In the genomic region with DNA sequence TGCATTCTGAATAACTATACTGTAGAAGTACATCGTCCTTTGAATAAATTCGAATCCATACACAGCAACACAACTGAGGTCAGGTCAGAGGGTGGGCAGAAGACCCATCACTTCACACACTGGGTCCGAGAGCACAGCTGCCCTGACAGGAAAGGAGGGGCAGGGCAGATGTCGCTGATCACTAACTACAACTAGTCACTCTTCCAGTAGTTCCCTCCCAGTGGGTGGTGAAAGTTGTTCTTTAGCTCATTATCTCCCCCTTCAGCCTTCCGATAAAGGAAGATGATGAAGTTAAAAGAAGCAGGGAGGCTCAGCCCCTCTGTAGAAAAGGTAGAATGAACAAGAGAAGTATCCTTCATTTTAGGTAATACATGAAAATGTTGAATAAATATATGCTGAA, we compare ENCODE assay signal across 10 cellular contexts.
A peak's percentile ranks its signal among the peaks of the same experiment; 100 is the strongest.
DNase-seq lines count a peak whose midpoint lies in the region; ATAC-seq and TF ChIP-seq lines count a peak whose summit lies in the region.
"Had no signal": no experiment of that assay in that cellular context is flagged by ENCODE, and none has a peak within 500 bp of the region (broad histone marks: within the 10 kb centered on the region; RNA-seq: fewer than 3 reads in every experiment).

No MANE protein-coding gene starts in this region.

- no peaks in the 10 kb centered on the region for H3K36me3 ChIP-seq in CD8-positive, alpha-beta memory T cell (ENCODE audit: insufficient read depth, low read length)
- no peaks in the 10 kb centered on the region for H3K36me3 ChIP-seq in mucosa of rectum (ENCODE audit: control insufficient read depth in 2 of 2, insufficient read depth in 2 of 2, low read length in 2 of 2)

- peaks cover 42 to 65% (median 65%) of the 10 kb centered on the region in 3 donors for H3K4me1 Mint-ChIP-seq in CD8-positive, alpha-beta memory T cell
- peaks cover 48% of the 10 kb centered on the region for H3K4me1 Mint-ChIP-seq in activated naive CD4-positive, alpha-beta T cell treated with anti-CD3 and anti-CD28 coated beads for 36 hours (ENCODE audit: low read depth)
- H3K4me1 Mint-ChIP-seq: naive B cell had no signal

- H3K27ac ChIP-seq in CD8-positive, alpha-beta memory T cell (ENCODE audit: low read depth, low read length) = peak overlapping the region; percentile 60
- peak overlapping the region; percentile 61 to 82 for H3K27ac ChIP-seq in mucosa of rectum (ENCODE audit: low read depth in 2 of 2, low read length in 2 of 2)
- no peak overlapping the region for H3K27ac ChIP-seq in RWPE1

- peak overlapping the region; percentile 83 to 98 (median 92) for H3K27ac Mint-ChIP-seq in CD8-positive, alpha-beta memory T cell
- peak overlapping the region; percentile 94 for H3K27ac Mint-ChIP-seq in activated naive CD4-positive, alpha-beta T cell treated with anti-CD3 and anti-CD28 coated beads for 36 hours

- TF ChIP-seq CTCF in RWPE1 (conservative IDR thresholded peaks at IDR 0.05; ENCODE audit: low read depth) = no peak

- no peaks in the 10 kb centered on the region for H3K9me3 ChIP-seq in CD8-positive, alpha-beta memory T cell (ENCODE audit: low read length)
- H3K9me3 ChIP-seq in mucosa of rectum (ENCODE audit: control insufficient read depth in 2 of 2, low read length in 2 of 2) = no peaks in the 10 kb centered on the region

- no peaks in the 10 kb centered on the region for H3K9me3 Mint-ChIP-seq in CD8-positive, alpha-beta memory T cell
- H3K9me3 Mint-ChIP-seq in activated naive CD4-positive, alpha-beta T cell treated with anti-CD3 and anti-CD28 coated beads for 36 hours = no peaks in the 10 kb centered on the region
- H3K9me3 Mint-ChIP-seq: naive B cell had no signal

- peak overlapping the region; percentile 57 for H3K4me3 ChIP-seq in CD8-positive, alpha-beta memory T cell (ENCODE audit: low read length)
- H3K4me3 ChIP-seq in mucosa of rectum (ENCODE audit: low read length in 2 of 2) = peak overlapping the region; percentile 55 to 66
- H3K4me3 ChIP-seq: SK-N-MC had no signal

- peak; percentile 6 to 64 (median 29) for DNase-seq in CD8-positive, alpha-beta memory T cell
- peak; percentile 1 for DNase-seq in NCI-H460 (ENCODE audit: extremely low read depth, low read depth)
- DNase-seq in activated naive CD4-positive, alpha-beta T cell treated with anti-CD3 and anti-CD28 coated beads for 36 hours = peak; percentile 77
- DNase-seq in epidermal melanocyte (ENCODE audit: insufficient read length, low spot score) = no peak
- no peak for DNase-seq in RWPE1 (ENCODE audit: low spot score)
- DNase-seq in kidney glomerular epithelial cell (lab: John Stamatoyannopoulos, UW) = no peak
- DNase-seq: naive B cell had no signal

- peaks cover 0 to 9% (median 0%) of the 10 kb centered on the region in 3 donors for H3K36me3 Mint-ChIP-seq in CD8-positive, alpha-beta memory T cell
- peaks cover 49% of the 10 kb centered on the region for H3K36me3 Mint-ChIP-seq in activated naive CD4-positive, alpha-beta T cell treated with anti-CD3 and anti-CD28 coated beads for 36 hours (ENCODE audit: low read depth)
- H3K36me3 Mint-ChIP-seq: naive B cell had no signal

- H3K27me3 ChIP-seq in CD8-positive, alpha-beta memory T cell (ENCODE audit: insufficient read depth, low read length, poor library complexity, severe bottlenecking) = no peaks in the 10 kb centered on the region
- H3K27me3 ChIP-seq in mucosa of rectum (ENCODE audit: control insufficient read depth in 2 of 2, insufficient read depth in 2 of 2, low read length in 2 of 2) = no peaks in the 10 kb centered on the region

- no peaks in the 10 kb centered on the region for H3K27me3 Mint-ChIP-seq in CD8-positive, alpha-beta memory T cell
- no peaks in the 10 kb centered on the region for H3K27me3 Mint-ChIP-seq in activated naive CD4-positive, alpha-beta T cell treated with anti-CD3 and anti-CD28 coated beads for 36 hours (ENCODE audit: low read depth)
- H3K27me3 Mint-ChIP-seq: naive B cell had no signal

- H3K9ac ChIP-seq in mucosa of rectum (ENCODE audit: low read depth in 1 of 2, low read length in 2 of 2) = peak overlapping the region in 1 of 2 donors; percentile 46

- no peak for ATAC-seq in GM21360 (IDR thresholded peaks at IDR 0.05; ENCODE audit: unreplicated experiment)

- POLR2A ChIA-PET in CD8-positive, alpha-beta memory T cell (lab: Charles Lee) = interaction anchor here (0.8 to 1.6 kb wide), 3 partner anchors 14 to 160 kb away, joined by 3 to 8 read pairs (median 3); no protein-coding TSS in a partner anchor
- POLR2A ChIA-PET in RWPE1 (lab: Yijun Ruan, JAX; ENCODE audit: low non-redundant PET) = no interaction called here

- H3K4me1 ChIP-seq in CD8-positive, alpha-beta memory T cell (ENCODE audit: insufficient read depth, low read length) = peaks cover 65% of the 10 kb centered on the region
- peaks cover 0 to 18% of the 10 kb centered on the region in 2 donors for H3K4me1 ChIP-seq in mucosa of rectum (ENCODE audit: control insufficient read depth in 2 of 2, insufficient read depth in 2 of 2, low read length in 2 of 2)

- CTCF ChIA-PET in CD8-positive, alpha-beta memory T cell (lab: Charles Lee) = interaction anchor here (0.7 to 4.0 kb wide), 10 partner anchors 9 to 439 kb away, joined by 3 to 23 read pairs (median 3); no protein-coding TSS in a partner anchor
- CTCF ChIA-PET in activated naive CD4-positive, alpha-beta T cell treated with anti-CD3 and anti-CD28 coated beads for 36 hours (lab: Charles Lee) = interaction anchor here (0.8 to 2.8 kb wide), 17 partner anchors 10 to 273 kb away, joined by 3 to 27 read pairs (median 6); no protein-coding TSS in a partner anchor
- CTCF ChIA-PET in RWPE1 (lab: Yijun Ruan, JAX) = interaction anchor here (0.6 kb wide), 1 partner anchor 38 kb away, joined by 5 read pairs; no protein-coding TSS in a partner anchor

- peak overlapping the region; percentile 78 to 99 (median 85) for H3K4me3 Mint-ChIP-seq in CD8-positive, alpha-beta memory T cell
- peak overlapping the region; percentile 77 for H3K4me3 Mint-ChIP-seq in activated naive CD4-positive, alpha-beta T cell treated with anti-CD3 and anti-CD28 coated beads for 36 hours
- H3K4me3 Mint-ChIP-seq: naive B cell had no signal

- intact Hi-C loops in activated naive CD4-positive, alpha-beta T cell treated with anti-CD3 and anti-CD28 coated beads for 36 hours (cut with micrococcal nuclease) = loop anchor here (1.0 to 5.0 kb wide), 12 partner anchors 32 to 1346 kb away; a partner anchor contains a TSS

Comparison
In these comparisons a context has a peak if more than half of its experiments do, and no peak if none do; other contexts are left out.
1. DNase-seq: peak in CD8-positive, alpha-beta memory T cell (5 of 5), NCI-H460 (single experiment) and activated naive CD4-positive, alpha-beta T cell treated with anti-CD3 and anti-CD28 coated beads for 36 hours (single experiment); none in epidermal melanocyte (single experiment), RWPE1 (single experiment) and kidney glomerular epithelial cell (single experiment).